23 cellular contexts compared by ENCODE assay signal in genomic region chr16:14322186-14322585, GRCh38.
"Had no signal": no experiment of that assay in that cellular context is flagged by ENCODE, and none has a peak within 500 bp of the region (broad histone marks: within the 10 kb centered on the region; RNA-seq: fewer than 3 reads in every experiment).

No MANE protein-coding gene starts in this region.

- H3K9me3 Mint-ChIP-seq: activated naive CD8-positive, alpha-beta T cell treated with anti-CD3 and anti-CD28 coated beads for 36 hours; activated T-cell treated with anti-CD3 and anti-CD28 coated beads, Interleukin-2, amount 50 U/mL, for 4 hours; activated T-helper 2 cell treated with anti-CD3 and anti-CD28 coated beads, Interferon-gamma antibody, Interleukin-2, Interleukin-4, amounts not matched to agents 10 μg/mL and 5 μg/mL and 100 μg/mL, durations not matched to agents 14 hours and 24 hours and 36 hours; memory B cell; natural killer cell treated with Interleukin-12 subunit alpha and Interleukin-12 subunit beta and Interleukin-15 and Interleukin-18, amount 100 ng/mL, for 72 hours; stimulated activated effector memory CD8-positive, alpha-beta T cell treated with anti-CD3 and anti-CD28 coated beads, Interleukin-12 subunit alpha, Interleukin-12 subunit beta, amount 100 ng/mL, for 72 hours; T-helper 1 cell treated with Interleukin-12 subunit alpha and Interleukin-12 subunit beta and Interleukin-4 antibody, amounts not matched to agents 30 μg/mL and 1 μg/mL, for 36 hours had no signal

- H3K27me3 Mint-ChIP-seq: activated naive CD8-positive, alpha-beta T cell treated with anti-CD3 and anti-CD28 coated beads for 36 hours; memory B cell had no signal

- H3K4me3 Mint-ChIP-seq: activated naive CD8-positive, alpha-beta T cell treated with anti-CD3 and anti-CD28 coated beads for 36 hours; activated T-cell treated with anti-CD3 and anti-CD28 coated beads, Interleukin-2, amount 50 U/mL, for 4 hours; memory B cell; natural killer cell treated with Interleukin-12 subunit alpha and Interleukin-12 subunit beta and Interleukin-15 and Interleukin-18, amount 100 ng/mL, for 72 hours; stimulated activated effector memory CD8-positive, alpha-beta T cell treated with anti-CD3 and anti-CD28 coated beads, Interleukin-12 subunit alpha, Interleukin-12 subunit beta, amount 100 ng/mL, for 72 hours; T-helper 1 cell treated with Interleukin-12 subunit alpha and Interleukin-12 subunit beta and Interleukin-4 antibody, amounts not matched to agents 30 μg/mL and 1 μg/mL, for 36 hours had no signal

- H3K9me3 ChIP-seq: neutrophil, pancreas, upper lobe of right lung had no signal

- ATAC-seq: activated T-cell treated with anti-CD3 and anti-CD28 coated beads, Interleukin-2, amount 50 U/mL, for 4 hours; natural killer cell treated with Interleukin-12 subunit alpha and Interleukin-12 subunit beta and Interleukin-15 and Interleukin-18, amount 100 ng/mL, for 72 hours; sciatic nerve; stimulated activated effector memory CD8-positive, alpha-beta T cell treated with anti-CD3 and anti-CD28 coated beads, Interleukin-12 subunit alpha, Interleukin-12 subunit beta, amount 100 ng/mL, for 72 hours had no signal

- DNase-seq: activated CD4-positive, alpha-beta T cell treated with anti-CD3 and anti-CD28 coated beads for 4 hours; activated CD4-positive, alpha-beta T cell treated with anti-CD3 and anti-CD28 coated beads, Interleukin-2, amount 50 U/mL, for 48 hours; activated CD4-positive, CD25-positive, alpha-beta regulatory T cell; activated CD8-positive, alpha-beta memory T cell treated with anti-CD3 and anti-CD28 coated beads, Interleukin-2, amount 50 U/mL, for 48 hours; activated naive CD4-positive, alpha-beta T cell; activated naive CD8-positive, alpha-beta T cell treated with anti-CD3 and anti-CD28 coated beads for 36 hours; activated T-cell treated with anti-CD3 and anti-CD28 coated beads, Interleukin-2, amount 50 U/mL, for 4 hours; cerebellar nuclear complex; kidney glomerular epithelial cell; small intestine; stimulated activated CD4-positive, alpha-beta T cell treated with anti-CD3 and anti-CD28 coated beads, Interleukin-2, amount 100 ng/mL, for 24 hours; T1000; upper lobe of right lung had no signal

- H3K27ac Mint-ChIP-seq: activated naive CD8-positive, alpha-beta T cell treated with anti-CD3 and anti-CD28 coated beads for 36 hours; activated T-helper 2 cell treated with anti-CD3 and anti-CD28 coated beads, Interferon-gamma antibody, Interleukin-2, Interleukin-4, amounts not matched to agents 10 μg/mL and 5 μg/mL and 100 μg/mL, durations not matched to agents 14 hours and 24 hours and 36 hours; memory B cell; natural killer cell treated with Interleukin-12 subunit alpha and Interleukin-12 subunit beta and Interleukin-15 and Interleukin-18, amount 100 ng/mL, for 72 hours; stimulated activated effector memory CD8-positive, alpha-beta T cell treated with anti-CD3 and anti-CD28 coated beads, Interleukin-12 subunit alpha, Interleukin-12 subunit beta, amount 100 ng/mL, for 72 hours; T-helper 1 cell treated with Interleukin-12 subunit alpha and Interleukin-12 subunit beta and Interleukin-4 antibody, amounts not matched to agents 30 μg/mL and 1 μg/mL, for 36 hours had no signal

- H3K36me3 Mint-ChIP-seq: activated naive CD8-positive, alpha-beta T cell treated with anti-CD3 and anti-CD28 coated beads for 36 hours; memory B cell; natural killer cell treated with Interleukin-12 subunit alpha and Interleukin-12 subunit beta and Interleukin-15 and Interleukin-18, amount 100 ng/mL, for 72 hours; stimulated activated effector memory CD8-positive, alpha-beta T cell treated with anti-CD3 and anti-CD28 coated beads, Interleukin-12 subunit alpha, Interleukin-12 subunit beta, amount 100 ng/mL, for 72 hours had no signal

- H3K4me1 Mint-ChIP-seq: activated naive CD8-positive, alpha-beta T cell treated with anti-CD3 and anti-CD28 coated beads for 36 hours; memory B cell; stimulated activated effector memory CD8-positive, alpha-beta T cell treated with anti-CD3 and anti-CD28 coated beads, Interleukin-12 subunit alpha, Interleukin-12 subunit beta, amount 100 ng/mL, for 72 hours had no signal

- H3K27me3 ChIP-seq: pancreas, upper lobe of right lung had no signal

- H3K4me1 ChIP-seq: upper lobe of right lung had no signal

- H3K4me3 ChIP-seq: coronary artery, pancreas, upper lobe of right lung had no signal

- H3K36me3 ChIP-seq: neutrophil, pancreas, upper lobe of right lung had no signal

- H3K27ac ChIP-seq: coronary artery, epithelial cell of prostate, neutrophil, upper lobe of right lung had no signal
